ENCODE assay signal across 11 cellular contexts in the genomic region with DNA sequence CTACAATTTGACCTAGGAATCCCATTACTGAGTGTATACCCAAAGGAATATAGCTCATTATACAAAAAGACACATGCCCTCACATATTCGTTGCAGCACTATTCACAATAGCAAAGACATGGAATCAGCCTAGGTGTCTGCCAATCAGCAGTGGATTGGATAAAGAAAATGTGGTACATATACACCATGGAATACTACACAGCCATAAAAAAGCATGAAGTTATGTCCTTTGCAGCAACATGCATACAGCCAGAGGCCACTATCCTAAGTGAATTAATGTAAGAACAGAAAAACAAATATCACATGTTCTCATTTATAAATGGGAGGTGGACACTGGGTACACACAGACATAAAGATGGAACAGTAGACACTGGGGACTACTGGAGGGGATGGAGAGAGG.
"Had no signal": no experiment of that assay in that cellular context is flagged by ENCODE, and none has a peak within 500 bp of the region (broad histone marks: within the 10 kb centered on the region; RNA-seq: fewer than 3 reads in every experiment).

No MANE protein-coding gene starts in this region.

- H3K36me3 ChIP-seq: adrenal gland, ascending aorta, brain microvascular endothelial cell, breast epithelium, cardiac muscle cell had no signal

- ATAC-seq: activated naive CD4-positive, alpha-beta T cell treated with anti-CD3 and anti-CD28 coated beads, Interleukin-2, amount 50 U/mL, for 72 hours; activated naive CD8-positive, alpha-beta T cell treated with anti-CD3 and anti-CD28 coated beads, Interleukin-2, amount 50 U/mL, for 24 hours; activated T-cell treated with anti-CD3 and anti-CD28 coated beads, Interleukin-2, amount 50 U/mL, for 4 hours; activated T-cell treated with anti-CD3 and anti-CD28 coated beads, Interleukin-2, amount 50 U/mL, for 72 hours; activated T-helper 17 cell treated with anti-CD3 and anti-CD28 coated beads, Interleukin-2, amount 50 U/mL, for 72 hours; body of pancreas had no signal

- H3K4me3 ChIP-seq: adrenal gland, ascending aorta, body of pancreas, breast epithelium, cardiac muscle cell had no signal

- H3K4me1 ChIP-seq: adrenal gland, body of pancreas, breast epithelium had no signal

- H3K9me3 ChIP-seq: adrenal gland, ascending aorta, body of pancreas, breast epithelium had no signal

- H3K27ac ChIP-seq: adrenal gland, ascending aorta, body of pancreas, brain microvascular endothelial cell, breast epithelium, cardiac muscle cell had no signal
